ENCODE assay signal across 8 cellular contexts in genomic region chr11:107590460-107591097, GRCh38. TPM values are rescaled to one million over a fixed set of nuclear protein-coding genes. Genes with fewer than 3 reads are reported as not detected.
DNase-seq lines count a peak whose midpoint lies in the region; ATAC-seq and TF ChIP-seq lines count a peak whose summit lies in the region.

No MANE protein-coding gene starts in this region.

- H3K4me1 ChIP-seq in A673 (ENCODE audit: insufficient read depth, low read length, poor library complexity, severe bottlenecking) (peaks cover 12% of the 10 kb centered on the region), GM23248 (ENCODE audit: insufficient read depth) (peaks cover 12% of the 10 kb centered on the region), hepatocyte (ENCODE audit: insufficient read depth) (peaks cover 9% of the 10 kb centered on the region)

- no peaks in the 10 kb centered on the region for H4K20me1 ChIP-seq in GM23248 (ENCODE audit: insufficient read depth)
- no peaks in the 10 kb centered on the region for H4K20me1 ChIP-seq in hepatocyte (ENCODE audit: insufficient read depth, poor library complexity, severe bottlenecking)

- peak overlapping the region; percentile 68 for H3K27ac Mint-ChIP-seq in stimulated activated naive B cell treated with anti-CD40 and anti-IgM and Interleukin-4, amounts not matched to agents 10 μg/mL and 1 μg/mL and 100 μg/mL, for 72 hours

- no peaks in the 10 kb centered on the region for H3K36me3 Mint-ChIP-seq in stimulated activated naive B cell treated with anti-CD40 and anti-IgM and Interleukin-4, amounts not matched to agents 10 μg/mL and 1 μg/mL and 100 μg/mL, for 72 hours

- H3K9me3 Mint-ChIP-seq in stimulated activated naive B cell treated with anti-CD40 and anti-IgM and Interleukin-4, amounts not matched to agents 10 μg/mL and 1 μg/mL and 100 μg/mL, for 72 hours = peaks cover 0 to 3% of the 10 kb centered on the region in 2 donors

- peaks cover 72 to 81% of the 10 kb centered on the region in 2 donors for H3K27me3 Mint-ChIP-seq in stimulated activated naive B cell treated with anti-CD40 and anti-IgM and Interleukin-4, amounts not matched to agents 10 μg/mL and 1 μg/mL and 100 μg/mL, for 72 hours

- H3K36me3 ChIP-seq in A673 (ENCODE audit: insufficient read depth, low read length, poor library complexity, severe bottlenecking) (no peaks in the 10 kb centered on the region), GM23248 (ENCODE audit: low read depth) (no peaks in the 10 kb centered on the region), hepatocyte (replicated peaks; ENCODE audit: insufficient read depth, low read depth) (no peaks in the 10 kb centered on the region)

- peak overlapping the region; percentile 83 for H2AFZ ChIP-seq in GM23248
- H2AFZ ChIP-seq in hepatocyte = peak overlapping the region; percentile 87

- H3K79me2 ChIP-seq in GM23248 (ENCODE audit: insufficient read depth) (no peaks in the 10 kb centered on the region), hepatocyte (no peaks in the 10 kb centered on the region)

- no peaks in the 10 kb centered on the region for H3K9me3 ChIP-seq in A673 (ENCODE audit: low read depth, low read length, poor library complexity, severe bottlenecking)
- H3K9me3 ChIP-seq in GM23248 (ENCODE audit: low read depth) = no peaks in the 10 kb centered on the region
- no peaks in the 10 kb centered on the region for H3K9me3 ChIP-seq in hepatocyte (ENCODE audit: low read depth)

- intact Hi-C loops in A673 (cut with micrococcal nuclease; ENCODE audit: unreplicated experiment) = no loop called here

- POLR2A ChIA-PET in A673 (lab: Charles Lee; ENCODE audit: low non-redundant PET) = no interaction called here

- peaks cover 80% of the 10 kb centered on the region for H3K27me3 ChIP-seq in A673 (replicated peaks; ENCODE audit: insufficient read depth, low read depth, low read length, poor library complexity)
- H3K27me3 ChIP-seq in GM23248 (replicated peaks; ENCODE audit: insufficient read depth) = peaks cover 17% of the 10 kb centered on the region
- H3K27me3 ChIP-seq in hepatocyte = peaks cover 74% of the 10 kb centered on the region

- peak overlapping the region; percentile 50 for H3K9ac ChIP-seq in GM23248

- DNase-seq in A673 (ENCODE audit: low spot score) (no peak), GM23248 (peak; percentile 11), hepatocyte (ENCODE audit: low spot score) (no peak), HUDEP-2 (lab: John Stamatoyannopoulos, UW; ENCODE audit: unreplicated experiment in 76 of 76) (no peak)
- peak; percentile 22 to 23 for DNase-seq in activated T-cell treated with anti-CD3 and anti-CD28 coated beads, Interleukin-2, amount 50 U/mL, for 48 hours
- no peak for DNase-seq in stimulated activated naive B cell treated with anti-CD40 and anti-IgM and Interleukin-4, amounts not matched to agents 10 μg/mL and 1 μg/mL and 100 μg/mL, for 72 hours

- peaks cover 24% of the 10 kb centered on the region for H3F3A ChIP-seq in GM23248 (ENCODE audit: insufficient read depth)

- CTCF ChIA-PET in A673 (lab: Charles Lee) = no interaction called here

- TF ChIP-seq CTCF in A673 (conservative IDR thresholded peaks at IDR 0.05; ENCODE audit: low read depth, low read length) (no peak), hepatocyte (IDR thresholded peaks at IDR 0.05; ENCODE audit: poor library complexity) (no peak)

- WGBS in GM23248 (ENCODE audit: low coverage in 1 of 2, low lambda C conversion rate in 2 of 2, missing lambda C conversion rate in 2 of 2), 2 experiments = 2% methylated on average over 18 to 29 of the region's 29 CpGs
- under 1% methylated on average over 27 of the region's 29 CpGs for whole genome bisulfite sequencing in hepatocyte (ENCODE audit: low lambda C conversion rate, missing lambda C conversion rate)

- peak overlapping the region; percentile 79 for H3K4me2 ChIP-seq in GM23248 (ENCODE audit: unreplicated experiment)
- peak overlapping the region; percentile 99 for H3K4me2 ChIP-seq in hepatocyte

- BruUV-seq in A673 (replicated peaks; lab: Mats Ljungman, UMichigan) = no TSS peak

- no peak overlapping the region for H3K27ac ChIP-seq in A673 (ENCODE audit: low read depth, low read length, poor library complexity, severe bottlenecking)
- no peak overlapping the region for H3K27ac ChIP-seq in GM23248
- H3K27ac ChIP-seq in hepatocyte = no peak overlapping the region

- H3K4me1 Mint-ChIP-seq in stimulated activated naive B cell treated with anti-CD40 and anti-IgM and Interleukin-4, amounts not matched to agents 10 μg/mL and 1 μg/mL and 100 μg/mL, for 72 hours = peaks cover 14 to 37% of the 10 kb centered on the region in 2 donors

- no peak for ATAC-seq in stimulated activated naive B cell treated with anti-CD40 and anti-IgM and Interleukin-4, amounts not matched to agents 10 μg/mL and 1 μg/mL and 100 μg/mL, for 72 hours (replicated peaks)
- no peak for ATAC-seq in HG03354 (IDR thresholded peaks at IDR 0.05; ENCODE audit: poor library complexity, severe bottlenecking, unreplicated experiment)
- ATAC-seq in GM18520 (IDR thresholded peaks at IDR 0.05; ENCODE audit: unreplicated experiment) = no peak

- peak overlapping the region; percentile 90 to 91 for H3K4me3 Mint-ChIP-seq in stimulated activated naive B cell treated with anti-CD40 and anti-IgM and Interleukin-4, amounts not matched to agents 10 μg/mL and 1 μg/mL and 100 μg/mL, for 72 hours

- H3K4me3 ChIP-seq in A673 (ENCODE audit: low read depth, low read length, poor library complexity, severe bottlenecking) (peak overlapping the region; percentile 49), GM23248 (peak overlapping the region; percentile 73), hepatocyte (peak overlapping the region; percentile 60)

- H3K9me2 ChIP-seq in GM23248 (ENCODE audit: insufficient read depth) = no peaks in the 10 kb centered on the region
- H3K9me2 ChIP-seq in hepatocyte (replicated peaks; ENCODE audit: insufficient read depth) = no peaks in the 10 kb centered on the region

- in situ Hi-C loops in GM23248 (cut with MboI) = no loop called here

RNA-seq across cellular contexts. Expression of gene ELMOD1, which starts 0.4 kb away (rescaled TPM):
- total RNA-seq in A673 (2021) = not detected in 2 replicates
- total RNA-seq in GM23248 (2014; rRNA removed; shearing (Covaris generic)) = 0.76 TPM in 1 of 2 replicates, not detected in the other
- 0.32 and 0.51 TPM in 2 replicates for polyA plus RNA-seq in GM23248 (2016; fragmentation: Nextera tagmentation; extraction: Ambion mirVana)
- total RNA-seq in hepatocyte = 3.1 and 3.8 TPM in 2 replicates
- 3.1 and 5.3 TPM in 2 replicates for polyA plus RNA-seq in hepatocyte

RNA-seq across cellular contexts. Expression of gene ALKBH8, which starts 25.0 kb away (rescaled TPM):
- total RNA-seq in A673 (2021) = 13.6 and 17.0 TPM in 2 replicates
- 10.7 and 14.0 TPM in 2 replicates for total RNA-seq in GM23248 (2014; rRNA removed; shearing (Covaris generic))
- 6.6 and 6.8 TPM in 2 replicates for polyA plus RNA-seq in GM23248 (2016; fragmentation: Nextera tagmentation; extraction: Ambion mirVana)
- 5.2 and 9.5 TPM in 2 replicates for total RNA-seq in hepatocyte
- 1.7 and 2.7 TPM in 2 replicates for polyA plus RNA-seq in hepatocyte

Comparison
In these comparisons a context has a peak if more than half of its experiments do, and no peak if none do; other contexts are left out.
1. DNase-seq: peak in GM23248 (single experiment) and activated T-cell treated with anti-CD3 and anti-CD28 coated beads, Interleukin-2, amount 50 U/mL, for 48 hours (2 of 2); none in A673 (single experiment), hepatocyte (single experiment), stimulated activated naive B cell treated with anti-CD40 and anti-IgM and Interleukin-4, amounts not matched to agents 10 μg/mL and 1 μg/mL and 100 μg/mL, for 72 hours (single experiment) and HUDEP-2 (0 of 76).
2. Peak in every context shown above with its lines, with median percentiles within 50 percentile points of each other: H3K4me3 ChIP-seq.